In genomic region chr3:196288141-196288460, GRCh38 we compare ENCODE assay signal across 2 cellular contexts.
TF ChIP-seq lines count a peak whose summit lies in the region.

No MANE protein-coding gene starts in this region.

TF ChIP-seq in GM12878, 131 proteins besides CTCF, POLR2A, EP300 and RAD21:
- TF ChIP-seq CUX1 (IDR thresholded peaks at IDR 0.05; ENCODE audit: insufficient replicate concordance, low read depth, low read length) (no peak), IKZF2 (IDR thresholded peaks at IDR 0.05) (peak in 1 of 2 experiments; percentile 25; a peak in 1 of 4 replicates), GATAD2B (conservative IDR thresholded peaks at IDR 0.05; ENCODE audit: low read depth) (0 out of 2 replicates have a peak, but pooled peaks have one; percentile 8), SPI1 (IDR thresholded peaks at IDR 0.05; ENCODE audit: borderline replicate concordance, insufficient read depth, low read depth, low read length) (peak; percentile 16; the same call in 1 of the 2 replicates), DPF2 (IDR thresholded peaks at IDR 0.05) (no peak), FOXM1 (IDR thresholded peaks at IDR 0.05; ENCODE audit: low read depth, low read length) (no peak)

TF ChIP-seq in HepG2, 621 proteins besides CTCF, POLR2A, EP300 and RAD21:
- TF ChIP-seq ZFY (CRISPR knock-in tag; IDR thresholded peaks at IDR 0.05) (peak; percentile 64; the same call in 1 of the 2 replicates), ZNF337 (CRISPR knock-in tag; IDR thresholded peaks at IDR 0.05; ENCODE audit: borderline replicate concordance, low read depth) (no peak), FUBP1 (CRISPR knock-in tag; IDR thresholded peaks at IDR 0.05; ENCODE audit: borderline replicate concordance) (no peak), RELA (CRISPR knock-in tag; IDR thresholded peaks at IDR 0.05) (0 out of 2 replicates have a peak, but pooled peaks have one; percentile 3), ZNF546 (CRISPR knock-in tag; conservative IDR thresholded peaks at IDR 0.05) (0 out of 2 replicates have a peak, but pooled peaks have one; percentile 13), XBP1 (CRISPR knock-in tag; IDR thresholded peaks at IDR 0.05) (0 out of 2 replicates have a peak, but pooled peaks have one; percentile 20), SOX5 (CRISPR knock-in tag; IDR thresholded peaks at IDR 0.05; ENCODE audit: borderline replicate concordance) (no peak), TSC22D2 (CRISPR knock-in tag; IDR thresholded peaks at IDR 0.05; ENCODE audit: borderline replicate concordance) (no peak), MIXL1 (CRISPR knock-in tag; IDR thresholded peaks at IDR 0.05) (no peak), ARID3A (IDR thresholded peaks at IDR 0.05; ENCODE audit: low read depth, low read length) (no peak), STAT6 (CRISPR knock-in tag; IDR thresholded peaks at IDR 0.05; ENCODE audit: borderline replicate concordance) (no peak), ZSCAN12 (CRISPR knock-in tag; IDR thresholded peaks at IDR 0.05) (peak; percentile 11; the same call in 1 of the 2 replicates), ZFP1 (CRISPR knock-in tag; IDR thresholded peaks at IDR 0.05) (0 out of 2 replicates have a peak, but pooled peaks have one; percentile 1), SP140L (CRISPR knock-in tag; IDR thresholded peaks at IDR 0.05; ENCODE audit: borderline replicate concordance) (peak; percentile 16; the same call in 1 of the 2 replicates), ZNF644 (CRISPR knock-in tag; IDR thresholded peaks at IDR 0.05; ENCODE audit: low read depth) (no peak), ZNF766 (CRISPR knock-in tag; IDR thresholded peaks at IDR 0.05; ENCODE audit: borderline replicate concordance) (0 out of 2 replicates have a peak, but pooled peaks have one; percentile 4), SAFB2 (CRISPR knock-in tag; IDR thresholded peaks at IDR 0.05; ENCODE audit: borderline replicate concordance, low read depth) (no peak), HES4 (CRISPR knock-in tag; IDR thresholded peaks at IDR 0.05; ENCODE audit: borderline replicate concordance) (0 out of 2 replicates have a peak, but pooled peaks have one; percentile 20), ZNF30 (CRISPR knock-in tag; IDR thresholded peaks at IDR 0.05) (no peak; the same call in 1 of the 2 replicates), MYC (CRISPR knock-in tag; IDR thresholded peaks at IDR 0.05; ENCODE audit: borderline replicate concordance) (0 out of 2 replicates have a peak, but pooled peaks have one; percentile 53), ZNF512 (CRISPR knock-in tag; IDR thresholded peaks at IDR 0.05) (0 out of 2 replicates have a peak, but pooled peaks have one; percentile 2), BRCA1 (CRISPR knock-in tag; IDR thresholded peaks at IDR 0.05) (peak; percentile 8; the same call in 1 of the 2 replicates), HIC2 (CRISPR knock-in tag; IDR thresholded peaks at IDR 0.05; ENCODE audit: low read depth) (no peak), AGO2 (optimal IDR thresholded peaks at IDR 0.05; ENCODE audit: low read depth, low read length) (peak; percentile 8), FOXK1 (CRISPR knock-in tag; IDR thresholded peaks at IDR 0.05; ENCODE audit: borderline replicate concordance, low read depth) (no peak), ZBTB14 (CRISPR knock-in tag; IDR thresholded peaks at IDR 0.05) (no peak), DPF2 (CRISPR knock-in tag; IDR thresholded peaks at IDR 0.05; ENCODE audit: borderline replicate concordance, low read depth) (no peak), TBX2 (CRISPR knock-in tag; IDR thresholded peaks at IDR 0.05; ENCODE audit: borderline replicate concordance) (no peak)
